ENCODE assay signal across 24 cellular contexts in the genomic region with DNA sequence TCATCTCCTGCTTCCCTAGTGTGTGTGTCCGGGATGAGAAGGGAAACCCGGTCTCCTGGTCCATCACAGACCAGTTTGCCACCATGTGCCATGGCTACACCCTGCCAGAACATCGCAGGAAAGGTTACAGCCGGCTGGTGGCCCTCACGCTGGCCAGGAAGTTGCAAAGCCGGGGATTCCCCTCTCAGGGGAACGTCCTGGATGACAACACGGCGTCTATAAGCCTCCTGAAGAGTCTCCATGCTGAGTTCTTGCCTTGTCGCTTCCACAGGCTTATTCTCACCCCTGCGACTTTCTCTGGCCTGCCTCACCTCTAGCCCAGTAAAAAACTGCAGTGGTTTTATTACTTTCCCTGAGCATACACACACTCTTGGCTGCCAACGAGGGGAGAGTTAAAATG. TPM values are rescaled to one million over a fixed set of nuclear protein-coding genes. Genes with fewer than 3 reads are reported as not detected.
A peak's percentile ranks its signal among the peaks of the same experiment; 100 is the strongest.
DNase-seq lines count a peak whose midpoint lies in the region; ATAC-seq and TF ChIP-seq lines count a peak whose summit lies in the region.
"Had no signal": no experiment of that assay in that cellular context is flagged by ENCODE, and none has a peak within 500 bp of the region (broad histone marks: within the 10 kb centered on the region; RNA-seq: fewer than 3 reads in every experiment).

No MANE protein-coding gene starts in this region.

- no peaks in the 10 kb centered on the region for H3K9me3 ChIP-seq in PC-3 (ENCODE audit: low read length)
- no peaks in the 10 kb centered on the region for H3K9me3 ChIP-seq in iPS-20b (ENCODE audit: insufficient read depth, low read depth, low read length)
- H3K9me3 ChIP-seq in mucosa of descending colon = no peaks in the 10 kb centered on the region
- H3K9me3 ChIP-seq: MG63, SJSA1 had no signal

- ATAC-seq in GM18867 (IDR thresholded peaks at IDR 0.05; ENCODE audit: unreplicated experiment) (peak; percentile 63), PC-3 (no peak), mucosa of descending colon (peak; percentile 74), Right ventricle myocardium inferior (no peak)
- ATAC-seq: GM12878, T-cell had no signal

- H3K27ac ChIP-seq in PC-3 (ENCODE audit: low read length) (no peak overlapping the region), iPS-20b (ENCODE audit: low read length) (no peak overlapping the region)
- H3K27ac ChIP-seq: SJSA1 had no signal

- no peaks in the 10 kb centered on the region for H3K79me2 ChIP-seq in PC-3 (ENCODE audit: low read length)

- H3K4me2 ChIP-seq in PC-3 (ENCODE audit: low read length) = no peak overlapping the region

- BruUV-seq in PC-3 (replicated peaks; lab: Mats Ljungman, UMichigan) = no TSS peak

- H3K9ac ChIP-seq in PC-3 (ENCODE audit: low read length) (no peak overlapping the region), iPS-20b (ENCODE audit: low read depth, low read length) (peak overlapping the region; percentile 3; the same call in 1 of the 2 replicates)

- H3K27me3 ChIP-seq in PC-3 (ENCODE audit: low read length) = no peaks in the 10 kb centered on the region
- H3K27me3 ChIP-seq in iPS-20b (ENCODE audit: insufficient read depth, low read length) = no peaks in the 10 kb centered on the region
- H3K27me3 ChIP-seq: MG63, SJSA1 had no signal

- H3F3A ChIP-seq in PC-3 (ENCODE audit: low read length, unreplicated experiment) = no peaks in the 10 kb centered on the region

- H3K36me3 ChIP-seq in PC-3 (ENCODE audit: low read depth, low read length) (no peaks in the 10 kb centered on the region), iPS-20b (ENCODE audit: insufficient read depth, low read depth, low read length) (no peaks in the 10 kb centered on the region), mucosa of descending colon (ENCODE audit: low read depth) (no peaks in the 10 kb centered on the region)
- H3K36me3 ChIP-seq: MG63, SJSA1 had no signal

- peak overlapping the region; percentile 25; the same call in 1 of the 2 replicates for H2AFZ ChIP-seq in PC-3 (ENCODE audit: low read length)

- H4K20me1 ChIP-seq in PC-3 (ENCODE audit: low read length) = no peaks in the 10 kb centered on the region

- TF ChIP-seq CTCF in PC-3 (conservative IDR thresholded peaks at IDR 0.05; ENCODE audit: low read depth, low read length) = no peak
- no peak for TF ChIP-seq CTCF in mucosa of descending colon (IDR thresholded peaks at IDR 0.05)

- no peak overlapping the region for H3K4me3 ChIP-seq in PC-3 (ENCODE audit: low read length)
- H3K4me3 ChIP-seq in iPS-20b (ENCODE audit: low read length) = no peak overlapping the region
- no peak overlapping the region for H3K4me3 ChIP-seq in mucosa of descending colon
- H3K4me3 ChIP-seq: GM12878, MG63, SJSA1 had no signal

- peaks cover under 1% of the 10 kb centered on the region; the same call in 1 of the 2 replicates for H3K4me1 ChIP-seq in PC-3 (ENCODE audit: insufficient read depth, low read length)
- peaks cover 9% of the 10 kb centered on the region; the same call in 1 of the 2 replicates for H3K4me1 ChIP-seq in iPS-20b (ENCODE audit: insufficient read depth, low read length)
- H3K4me1 ChIP-seq in mucosa of descending colon (ENCODE audit: low read depth) = peaks cover 11% of the 10 kb centered on the region
- H3K4me1 ChIP-seq: SJSA1 had no signal

- POLR2A ChIA-PET in PC-3 (lab: Charles Lee; ENCODE audit: unreplicated experiment) = no interaction called here

- CTCF ChIA-PET in PC-3 (lab: Charles Lee) = no interaction called here

- no peaks in the 10 kb centered on the region for H3K9me2 ChIP-seq in PC-3 (replicated peaks; ENCODE audit: low read length)

- intact Hi-C loops in PC-3 (cut with micrococcal nuclease) (no loop called here), mucosa of descending colon (cut with DNase I, micrococcal nuclease) (no loop called here), Right ventricle myocardium inferior (cut with DNase I) (no loop called here)

- DNase-seq in PC-3 (no peak), mucosa of descending colon (peak in 2 of 3 donors; percentile 30 to 48), Right ventricle myocardium inferior (ENCODE audit: missing footprints) (no peak), superior temporal gyrus (ENCODE audit: extremely low spot score) (no peak), NCI-H1417 treated with DMSO at 0.1 percent for 48 hours (lab: John Stamatoyannopoulos, UW) (no peak)
- DNase-seq: CD4-positive, CD25-positive, alpha-beta regulatory T cell; KG1; MG63; NCI-H1105 treated with DMSO at 0.1 percent for 48 hours; NCI-H1694 treated with DMSO at 0.1 percent for 48 hours; NCI-H2081; NCI-H2171 treated with DMSO at 0.1 percent for 48 hours; NCI-H345; NCI-H510A treated with DMSO at 0.1 percent for 48 hours; NCI-H748 treated with DMSO at 0.1 percent for 48 hours; Right ventricle myocardium superior; T-cell had no signal

RNA-seq across cellular contexts. Expression of a gene that starts 23.9 kb away (rescaled TPM):
- total RNA-seq in PC-3 (2014; rRNA removed) = 43.8 and 49.4 TPM in 2 replicates
- total RNA-seq in mucosa of descending colon = 10 to 100 TPM in 1 of 3 donors, 1 to 10 TPM in 2; 4.1 to 10.6 (median 5.4) TPM
- not detected for total RNA-seq in Right ventricle myocardium inferior
- total RNA-seq: CD4-positive, CD25-positive, alpha-beta regulatory T cell; GM12878; Right ventricle myocardium superior; SJSA1; T-cell had no signal

RNA-seq across cellular contexts. Expression of a gene that starts 26.9 kb away (rescaled TPM):
- total RNA-seq in PC-3 (2014; rRNA removed) = not detected in 2 replicates
- total RNA-seq in mucosa of descending colon = not detected
- total RNA-seq in Right ventricle myocardium inferior = not detected
- total RNA-seq: A172; CD4-positive, CD25-positive, alpha-beta regulatory T cell; GM12878; HT1080; Right ventricle myocardium superior; RPMI7951; SJSA1; T-cell had no signal

Comparison
In these comparisons a context has a peak if more than half of its experiments do, and no peak if none do; other contexts are left out.
1. ATAC-seq: peak in GM18867 (single experiment) and mucosa of descending colon (single experiment); none in PC-3 (single experiment) and Right ventricle myocardium inferior (single experiment).
2. DNase-seq: peak in mucosa of descending colon (2 of 3); none in PC-3 (single experiment), Right ventricle myocardium inferior (single experiment), superior temporal gyrus (single experiment) and NCI-H1417 treated with DMSO at 0.1 percent for 48 hours (single experiment).